ENCODE assay signal across 28 cellular contexts in genomic region chr4:59086410-59086809, GRCh38.
"Had no signal": no experiment of that assay in that cellular context is flagged by ENCODE, and none has a peak within 500 bp of the region (broad histone marks: within the 10 kb centered on the region; RNA-seq: fewer than 3 reads in every experiment).

No MANE protein-coding gene starts in this region.

- H3K4me1 Mint-ChIP-seq: stimulated activated effector memory CD8-positive, alpha-beta T cell treated with anti-CD3 and anti-CD28 coated beads, Interleukin-12 subunit alpha, Interleukin-12 subunit beta, amount 100 ng/mL, for 72 hours; stimulated activated memory B cell treated with anti-CD40 and anti-IgM and Interleukin-4, amounts not matched to agents 10 μg/mL and 1 μg/mL and 100 μg/mL, for 72 hours; stimulated activated naive B cell treated with anti-CD40 and anti-IgM and Interleukin-4, amounts not matched to agents 10 μg/mL and 1 μg/mL and 100 μg/mL, for 72 hours; stimulated activated naive CD8-positive, alpha-beta T cell treated with anti-CD3 and anti-CD28 coated beads, Interleukin-15, amount 100 ng/mL, for 72 hours had no signal

- H3K4me1 ChIP-seq: stomach, suprapubic skin, testis, thyroid gland, tibial artery, tibial nerve, transverse colon, upper lobe of left lung, upper lobe of right lung, uterus, vagina had no signal

- ATAC-seq: stimulated activated effector memory CD8-positive, alpha-beta T cell treated with anti-CD3 and anti-CD28 coated beads, Interleukin-12 subunit alpha, Interleukin-12 subunit beta, amount 100 ng/mL, for 72 hours; stimulated activated memory B cell treated with anti-CD40 and anti-IgM and Interleukin-4, amounts not matched to agents 10 μg/mL and 1 μg/mL and 100 μg/mL, for 72 hours; stimulated activated naive B cell treated with anti-CD40 and anti-IgM and Interleukin-4, amounts not matched to agents 10 μg/mL and 1 μg/mL and 100 μg/mL, for 72 hours; stimulated activated naive CD8-positive, alpha-beta T cell treated with anti-CD3 and anti-CD28 coated beads, Interleukin-15, amount 100 ng/mL, for 72 hours; stimulated activated naive CD8-positive, alpha-beta T cell treated with anti-CD3 and anti-CD28 coated beads, Interleukin-15, Interleukin-2, amounts not matched to agents 100 U/mL and 50 U/mL, for 24 hours; upper lobe of right lung had no signal

- H3K9me3 ChIP-seq: stomach, suprapubic skin, testis, thoracic aorta, thyroid gland, tibial artery, tibial nerve, transverse colon, upper lobe of left lung, uterus, vagina had no signal

- H3K36me3 ChIP-seq: stomach, suprapubic skin, thoracic aorta, thyroid gland, tibial artery, tibial nerve, transverse colon, upper lobe of left lung, upper lobe of right lung, uterus, vagina had no signal

- H3K36me3 Mint-ChIP-seq: stimulated activated effector memory CD8-positive, alpha-beta T cell treated with anti-CD3 and anti-CD28 coated beads, Interleukin-12 subunit alpha, Interleukin-12 subunit beta, amount 100 ng/mL, for 72 hours; stimulated activated memory B cell treated with anti-CD40 and anti-IgM and Interleukin-4, amounts not matched to agents 10 μg/mL and 1 μg/mL and 100 μg/mL, for 72 hours; stimulated activated naive B cell treated with anti-CD40 and anti-IgM and Interleukin-4, amounts not matched to agents 10 μg/mL and 1 μg/mL and 100 μg/mL, for 72 hours; type B pancreatic cell had no signal

- H3K9me3 Mint-ChIP-seq: type B pancreatic cell had no signal

- H3K27me3 ChIP-seq: stomach, suprapubic skin, testis, thyroid gland, tibial artery, tibial nerve, transverse colon, upper lobe of left lung, upper lobe of right lung, uterus, vagina had no signal

- H3K27ac Mint-ChIP-seq: stimulated activated effector memory CD8-positive, alpha-beta T cell treated with anti-CD3 and anti-CD28 coated beads, Interleukin-12 subunit alpha, Interleukin-12 subunit beta, amount 100 ng/mL, for 72 hours; stimulated activated memory B cell treated with anti-CD40 and anti-IgM and Interleukin-4, amounts not matched to agents 10 μg/mL and 1 μg/mL and 100 μg/mL, for 72 hours; stimulated activated naive B cell treated with anti-CD40 and anti-IgM and Interleukin-4, amounts not matched to agents 10 μg/mL and 1 μg/mL and 100 μg/mL, for 72 hours; stimulated activated naive CD8-positive, alpha-beta T cell treated with anti-CD3 and anti-CD28 coated beads, Interleukin-15, amount 100 ng/mL, for 72 hours; stimulated activated naive CD8-positive, alpha-beta T cell treated with anti-CD3 and anti-CD28 coated beads, Interleukin-15, Interleukin-2, amounts not matched to agents 100 ng/mL and 50 ng/mL, for 24 hours; type B pancreatic cell had no signal

- H3K27ac ChIP-seq: stomach, suprapubic skin, testis, thoracic aorta, thyroid gland, tibial artery, tibial nerve, transverse colon, upper lobe of left lung, upper lobe of right lung, uterus, vagina had no signal

- DNase-seq: stimulated activated CD4-positive, alpha-beta T cell treated with anti-CD3 and anti-CD28 coated beads, Interleukin-2, amount 100 ng/mL, for 48 hours; stimulated activated CD4-positive, alpha-beta T cell treated with anti-CD3 and anti-CD28 coated beads, Interleukin-4, amount 100 ng/mL, for 1 hour; stimulated activated CD4-positive, alpha-beta T cell treated with anti-CD3 and anti-CD28 coated beads, Interleukin-4, amount 100 ng/mL, for 24 hours; stimulated activated CD4-positive, alpha-beta T cell treated with anti-CD3 and anti-CD28 coated beads, Interleukin-4, amount 100 ng/mL, for 4 hours; stimulated activated CD8-positive, alpha-beta memory T cell treated with anti-CD3 and anti-CD28 coated beads, Interleukin-4, amount 100 ng/mL, for 48 hours; stimulated activated naive B cell treated with anti-CD40 and anti-IgM and Interleukin-4, amounts not matched to agents 10 μg/mL and 1 μg/mL and 100 μg/mL, for 72 hours; stimulated activated naive CD4-positive, alpha-beta T cell; stimulated activated naive CD4-positive, alpha-beta T cell treated with Interleukin-2 at 50 U/mL for 16 hours; stimulated activated naive CD8-positive, alpha-beta T cell treated with anti-CD3 and anti-CD28 coated beads, Interleukin-15, amount 100 ng/mL, for 72 hours; stimulated activated naive CD8-positive, alpha-beta T cell treated with anti-CD3 and anti-CD28 coated beads, Interleukin-15, Interleukin-2, amounts not matched to agents 100 U/mL and 50 U/mL, for 24 hours; stomach; substantia nigra; testis; thyroid gland; tibial artery; transverse colon; trophoblast cell; upper lobe of left lung; upper lobe of right lung; uterus had no signal

- H3K27me3 Mint-ChIP-seq: stimulated activated memory B cell treated with anti-CD40 and anti-IgM and Interleukin-4, amounts not matched to agents 10 μg/mL and 1 μg/mL and 100 μg/mL, for 72 hours; stimulated activated naive B cell treated with anti-CD40 and anti-IgM and Interleukin-4, amounts not matched to agents 10 μg/mL and 1 μg/mL and 100 μg/mL, for 72 hours; stimulated activated naive CD8-positive, alpha-beta T cell treated with anti-CD3 and anti-CD28 coated beads, Interleukin-15, amount 100 ng/mL, for 72 hours; stimulated activated naive CD8-positive, alpha-beta T cell treated with anti-CD3 and anti-CD28 coated beads, Interleukin-15, Interleukin-2, amounts not matched to agents 100 ng/mL and 50 ng/mL, for 24 hours; type B pancreatic cell had no signal

- H3K4me3 Mint-ChIP-seq: stimulated activated effector memory CD8-positive, alpha-beta T cell treated with anti-CD3 and anti-CD28 coated beads, Interleukin-12 subunit alpha, Interleukin-12 subunit beta, amount 100 ng/mL, for 72 hours; stimulated activated memory B cell treated with anti-CD40 and anti-IgM and Interleukin-4, amounts not matched to agents 10 μg/mL and 1 μg/mL and 100 μg/mL, for 72 hours; stimulated activated naive B cell treated with anti-CD40 and anti-IgM and Interleukin-4, amounts not matched to agents 10 μg/mL and 1 μg/mL and 100 μg/mL, for 72 hours; stimulated activated naive CD8-positive, alpha-beta T cell treated with anti-CD3 and anti-CD28 coated beads, Interleukin-15, amount 100 ng/mL, for 72 hours; stimulated activated naive CD8-positive, alpha-beta T cell treated with anti-CD3 and anti-CD28 coated beads, Interleukin-15, Interleukin-2, amounts not matched to agents 100 ng/mL and 50 ng/mL, for 24 hours; type B pancreatic cell had no signal

- H3K4me3 ChIP-seq: stomach, suprapubic skin, testis, thoracic aorta, thyroid gland, tibial artery, tibial nerve, transverse colon, upper lobe of left lung, upper lobe of right lung, uterus, vagina had no signal
